ENCODE assay signal across 8 cellular contexts in genomic region chr14:21454843-21455550, GRCh38. TPM values are rescaled to one million over a fixed set of nuclear protein-coding genes. Genes with fewer than 3 reads are reported as not detected.
A peak's percentile ranks its signal among the peaks of the same experiment; 100 is the strongest.
DNase-seq lines count a peak whose midpoint lies in the region; ATAC-seq, FAIRE-seq and TF ChIP-seq lines count a peak whose summit lies in the region.

No MANE protein-coding gene starts in this region.

- H3K27ac ChIP-seq in HL-60 (replicated peaks) (peak overlapping the region; percentile 85), suprapubic skin (peak overlapping the region; percentile 97)

- no peaks in the 10 kb centered on the region for H3K36me3 ChIP-seq in kidney epithelial cell (ENCODE audit: control insufficient read depth, insufficient read depth, low read length)
- H3K36me3 ChIP-seq in suprapubic skin, result peaks cover 4% of the 10 kb centered on the region

- peak overlapping the region; percentile 94 for H3K4me3 ChIP-seq in AG10803 (ENCODE audit: low read length)
- H3K4me3 ChIP-seq in HL-60 (replicated peaks; ENCODE audit: insufficient read depth, low read length), result peak overlapping the region; percentile 92
- peak overlapping the region; percentile 80 for H3K4me3 ChIP-seq in kidney epithelial cell (ENCODE audit: low read depth, low read length)
- peak overlapping the region; percentile 62 for H3K4me3 ChIP-seq in suprapubic skin

- TF ChIP-seq POLR2A in suprapubic skin (IDR thresholded peaks at IDR 0.05) (no peak), H54 (IDR thresholded peaks at IDR 0.05; ENCODE audit: low read depth, low read length) (no peak)

- POLR2A ChIA-PET in activated naive CD8-positive, alpha-beta T cell treated with anti-CD3 and anti-CD28 coated beads, Interleukin-2, amount 10 ng/mL, durations not matched to agents 7 days and 5 days (lab: Charles Lee), result interaction anchor here (0.6 to 3.7 kb wide), 9 partner anchors 10 to 72 kb away, joined by 3 to 81 read pairs (median 6); partner anchors contain the start of genes METTL3, RAB2B and TOX4

- H3K27ac Mint-ChIP-seq in activated naive CD8-positive, alpha-beta T cell treated with anti-CD3 and anti-CD28 coated beads, Interleukin-2, amount 10 ng/mL, durations not matched to agents 7 days and 5 days, result peak overlapping the region; percentile 98

- no peak for FAIRE-seq in H54 (lab: Jason Lieb, UNC)

- peaks cover 16% of the 10 kb centered on the region for H3K36me3 Mint-ChIP-seq in activated naive CD8-positive, alpha-beta T cell treated with anti-CD3 and anti-CD28 coated beads, Interleukin-2, amount 10 ng/mL, durations not matched to agents 7 days and 5 days

- H3K4me1 Mint-ChIP-seq in activated naive CD8-positive, alpha-beta T cell treated with anti-CD3 and anti-CD28 coated beads, Interleukin-2, amount 10 ng/mL, durations not matched to agents 7 days and 5 days, result peaks cover 27% of the 10 kb centered on the region

- H3K9me3 Mint-ChIP-seq in activated naive CD8-positive, alpha-beta T cell treated with anti-CD3 and anti-CD28 coated beads, Interleukin-2, amount 10 ng/mL, durations not matched to agents 7 days and 5 days, result no peaks in the 10 kb centered on the region

- TF ChIP-seq CTCF in AG10803 (conservative IDR thresholded peaks at IDR 0.05; ENCODE audit: low read length) (no peak), HL-60 (IDR thresholded peaks at IDR 0.05; ENCODE audit: insufficient read depth, low read length) (no peak), kidney epithelial cell (IDR thresholded peaks at IDR 0.05; ENCODE audit: insufficient read depth, low read length, poor library complexity, severe bottlenecking) (no peak), suprapubic skin (IDR thresholded peaks at IDR 0.05) (no peak)

- no peak for TF ChIP-seq EP300 in suprapubic skin (IDR thresholded peaks at IDR 0.05)

- no peaks in the 10 kb centered on the region for H3K9me3 ChIP-seq in suprapubic skin

- H3K27me3 ChIP-seq in HL-60 (ENCODE audit: insufficient read depth, poor library complexity, severe bottlenecking) (no peaks in the 10 kb centered on the region), kidney epithelial cell (ENCODE audit: control insufficient read depth, insufficient read depth, low read length) (no peaks in the 10 kb centered on the region), suprapubic skin (no peaks in the 10 kb centered on the region)

- WGBS in suprapubic skin, result 27% methylated on average over 14 of the region's 15 CpGs

- ATAC-seq in activated naive CD8-positive, alpha-beta T cell treated with anti-CD3 and anti-CD28 coated beads, Interleukin-2, amount 10 ng/mL, durations not matched to agents 7 days and 5 days (ENCODE audit: low read depth), result no peak

- DNase-seq in AG10803 (ENCODE audit: low read depth) (peak; percentile 8), HL-60 (ENCODE audit: low read depth in 1 of 2, low spot score in 1 of 2) (no peak), kidney epithelial cell (ENCODE audit: low read depth) (no peak), suprapubic skin (ENCODE audit: low spot score in 2 of 2) (no peak), NCI-H1694 (lab: John Stamatoyannopoulos, UW) (no peak), midbrain (lab: John Stamatoyannopoulos, UW) (no peak), H54 (ENCODE audit: insufficient read length, low spot score) (no peak)
- no peak for DNase-seq in activated naive CD8-positive, alpha-beta T cell treated with anti-CD3 and anti-CD28 coated beads, Interleukin-2, amount 10 ng/mL, durations not matched to agents 7 days and 5 days

- H3K4me1 ChIP-seq in suprapubic skin, result peaks cover 30% of the 10 kb centered on the region

- H3K27me3 Mint-ChIP-seq in activated naive CD8-positive, alpha-beta T cell treated with anti-CD3 and anti-CD28 coated beads, Interleukin-2, amount 10 ng/mL, durations not matched to agents 7 days and 5 days, result no peaks in the 10 kb centered on the region

- peak overlapping the region; percentile 95 for H3K4me3 Mint-ChIP-seq in activated naive CD8-positive, alpha-beta T cell treated with anti-CD3 and anti-CD28 coated beads, Interleukin-2, amount 10 ng/mL, durations not matched to agents 7 days and 5 days

RNA-seq across cellular contexts. Expression of gene CHD8, which starts 0.9 kb away (rescaled TPM):
- total RNA-seq in activated naive CD8-positive, alpha-beta T cell treated with anti-CD3 and anti-CD28 coated beads, Interleukin-2, amount 10 ng/mL, durations not matched to agents 7 days and 5 days, result 100 to 1,000 TPM; 128 to 133 TPM
- 60.6 and 88.7 TPM in 2 replicates for total RNA-seq in kidney epithelial cell
- total RNA-seq in suprapubic skin, result 100 to 1,000 TPM in 2 of 4 donors, 10 to 100 TPM in 2; 67.3 to 122 (median 101) TPM

RNA-seq across cellular contexts. Expression of gene RAB2B, which starts 21.8 kb away (rescaled TPM):
- 10 to 100 TPM; 27.3 to 27.5 TPM for total RNA-seq in activated naive CD8-positive, alpha-beta T cell treated with anti-CD3 and anti-CD28 coated beads, Interleukin-2, amount 10 ng/mL, durations not matched to agents 7 days and 5 days
- 27.5 and 29.5 TPM in 2 replicates for total RNA-seq in kidney epithelial cell
- 10 to 100 TPM; 20.2 to 24.9 (median 21.5) TPM for total RNA-seq in suprapubic skin

RNA-seq across cellular contexts. Expression of gene TOX4, which starts 22.0 kb away (rescaled TPM):
- 10 to 100 TPM; 76.7 to 79.7 TPM for total RNA-seq in activated naive CD8-positive, alpha-beta T cell treated with anti-CD3 and anti-CD28 coated beads, Interleukin-2, amount 10 ng/mL, durations not matched to agents 7 days and 5 days
- total RNA-seq in kidney epithelial cell, result 67.4 and 84.5 TPM in 2 replicates
- 10 to 100 TPM; 70.1 to 80.5 (median 77.9) TPM for total RNA-seq in suprapubic skin

RNA-seq across cellular contexts. Expression of gene METTL3, which starts 56.1 kb away (rescaled TPM):
- total RNA-seq in activated naive CD8-positive, alpha-beta T cell treated with anti-CD3 and anti-CD28 coated beads, Interleukin-2, amount 10 ng/mL, durations not matched to agents 7 days and 5 days, result 10 to 100 TPM; 89.2 to 90.9 TPM
- total RNA-seq in kidney epithelial cell (37.7 and 40.4 TPM in 2 replicates), suprapubic skin (100 to 1,000 TPM in 1 of 4 donors, 10 to 100 TPM in 3; 38.9 to 125 (median 44.8) TPM)
